Comparison of ENCODE assay signal across 8 cellular contexts in genomic region chr12:53984901-53985357, GRCh38. TPM values are rescaled to one million over a fixed set of nuclear protein-coding genes. Genes with fewer than 3 reads are reported as not detected.
DNase-seq lines count a peak whose midpoint lies in the region; ATAC-seq and TF ChIP-seq lines count a peak whose summit lies in the region.

Gene HOXC10 (plus strand): TSS chr12:53985146. CDS start chr12:53985260, 114 bp downstream.

- no TSS peak for BruUV-seq in PC-3 (replicated peaks; lab: Mats Ljungman, UMichigan)

- no peaks in the 10 kb centered on the region for H3K36me3 Mint-ChIP-seq in activated T-cell treated with anti-CD3 and anti-CD28 coated beads, Interleukin-2, amount 50 U/mL, for 24 hours (ENCODE audit: low read depth)

- no peaks in the 10 kb centered on the region for H3K9me3 Mint-ChIP-seq in activated T-cell treated with anti-CD3 and anti-CD28 coated beads, Interleukin-2, amount 50 U/mL, for 24 hours

- ATAC-seq in DND-41 (ENCODE audit: insufficient read depth, low read depth) (peak; percentile 65), PC-3 (peak; percentile 64), thoracic aorta (ENCODE audit: insufficient number of reproducible peaks, low FRiP score, low read depth) (no peak)

- no peaks in the 10 kb centered on the region for H3K9me2 ChIP-seq in PC-3 (replicated peaks; ENCODE audit: low read length)

- H3K4me1 ChIP-seq in DND-41 (ENCODE audit: insufficient read depth, low read length), result peaks cover 13% of the 10 kb centered on the region
- H3K4me1 ChIP-seq in PC-3 (ENCODE audit: insufficient read depth, low read length), result peaks cover 24% of the 10 kb centered on the region
- peaks cover 4% of the 10 kb centered on the region for H3K4me1 ChIP-seq in ovary (ENCODE audit: insufficient read depth)
- peaks cover 15 to 25% of the 10 kb centered on the region in 2 donors for H3K4me1 ChIP-seq in thoracic aorta (ENCODE audit: control insufficient read depth in 1 of 2, low read depth in 2 of 2)

- no peak for TF ChIP-seq EP300 in ovary (IDR thresholded peaks at IDR 0.05)

- H3K27ac Mint-ChIP-seq in activated T-cell treated with anti-CD3 and anti-CD28 coated beads, Interleukin-2, amount 50 U/mL, for 24 hours, result peak within 1 kb of the TSS; percentile 18

- peak; percentile 61 for TF ChIP-seq CTCF in DND-41 (IDR thresholded peaks at IDR 0.05; ENCODE audit: borderline replicate concordance, extremely low read depth, low read length, poor library complexity, severe bottlenecking)
- TF ChIP-seq CTCF in HL-60 (IDR thresholded peaks at IDR 0.05; ENCODE audit: insufficient read depth, low read length), result no peak
- TF ChIP-seq CTCF in PC-3 (conservative IDR thresholded peaks at IDR 0.05; ENCODE audit: low read depth, low read length), result peak; percentile 71
- TF ChIP-seq CTCF in fibroblast of the aortic adventitia (IDR thresholded peaks at IDR 0.05; ENCODE audit: insufficient read depth, low read length), result peak; percentile 73
- peak; percentile 21 to 73 (median 64) for TF ChIP-seq CTCF in ovary (IDR thresholded peaks at IDR 0.05)
- TF ChIP-seq CTCF in thoracic aorta (IDR thresholded peaks at IDR 0.05), result peak; percentile 74

- TF ChIP-seq POLR2A in ovary (IDR thresholded peaks at IDR 0.05), result no peak

- WGBS in ovary, 3 donors, result 1 to 3% (median 1%) methylated on average over 34 to 36 of the region's 36 CpGs

- intact Hi-C loops in PC-3 (cut with micrococcal nuclease), result loop anchor here (5.0 kb wide), 1 partner anchor 43 kb away; no protein-coding TSS in a partner anchor
- intact Hi-C loops in ovary (cut with DNase I), result loop anchor here in 3 of 4 donors (5.0 to 10.0 kb wide), 4 partner anchors 222 to 390 kb away; partner anchors contain the start of gene GPR84 (in 1 of the 3)

- no peaks in the 10 kb centered on the region for H3K36me3 ChIP-seq in DND-41 (ENCODE audit: insufficient read depth, low read length)
- H3K36me3 ChIP-seq in PC-3 (ENCODE audit: low read depth, low read length), result no peaks in the 10 kb centered on the region
- no peaks in the 10 kb centered on the region for H3K36me3 ChIP-seq in ovary
- no peaks in the 10 kb centered on the region for H3K36me3 ChIP-seq in thoracic aorta

- CTCF ChIA-PET in PC-3 (lab: Charles Lee), result interaction anchor here (0.5 to 1.3 kb wide), 6 partner anchors 11 to 216 kb away, joined by 3 to 11 read pairs (median 4); partner anchors contain the start of gene HOXC5

- peak; percentile 59 for DNase-seq in DND-41
- DNase-seq in HL-60 (ENCODE audit: low read depth in 1 of 2, low spot score in 1 of 2), result peak in 1 of 2 experiments; percentile 58
- DNase-seq in PC-3, result peak; percentile 93
- DNase-seq in activated T-cell treated with anti-CD3 and anti-CD28 coated beads, Interleukin-2, amount 50 U/mL, for 24 hours, result peak; percentile 83
- DNase-seq in fibroblast of the aortic adventitia (ENCODE audit: low read depth), result peak; percentile 84
- peak; percentile 89 to 95 (median 95) for DNase-seq in ovary
- peak; percentile 63 for DNase-seq in thoracic aorta (ENCODE audit: low spot score)
- DNase-seq in cerebellar nuclear complex (lab: John Stamatoyannopoulos, UW), result no peak

- H3K79me2 ChIP-seq in DND-41 (ENCODE audit: insufficient read depth, low read length) (no peaks in the 10 kb centered on the region), PC-3 (ENCODE audit: low read length) (no peaks in the 10 kb centered on the region)

- POLR2A ChIA-PET in PC-3 (lab: Charles Lee; ENCODE audit: unreplicated experiment), result no interaction called here

- H3K4me3 ChIP-seq in DND-41 (ENCODE audit: low read depth in 1 of 2, low read length in 2 of 2), result no peak within 1 kb of the TSS
- H3K4me3 ChIP-seq in HL-60 (replicated peaks; ENCODE audit: insufficient read depth, low read length), result no peak within 1 kb of the TSS
- H3K4me3 ChIP-seq in PC-3 (ENCODE audit: low read length), result peak within 1 kb of the TSS; percentile 46; the same call in 1 of the 2 replicates
- peak within 1 kb of the TSS; percentile 35 for H3K4me3 ChIP-seq in fibroblast of the aortic adventitia (ENCODE audit: low read depth, low read length)
- peak within 1 kb of the TSS; percentile 42 for H3K4me3 ChIP-seq in ovary
- H3K4me3 ChIP-seq in thoracic aorta, result peak within 1 kb of the TSS; percentile 68

- H3K9ac ChIP-seq in DND-41 (ENCODE audit: low read depth, low read length) (no peak within 1 kb of the TSS), PC-3 (ENCODE audit: low read length) (no peak within 1 kb of the TSS)

- no peaks in the 10 kb centered on the region for H3F3A ChIP-seq in PC-3 (ENCODE audit: low read length, unreplicated experiment)

- no peaks in the 10 kb centered on the region for H3K9me3 ChIP-seq in DND-41 (ENCODE audit: insufficient read depth, low read length, severe bottlenecking)
- no peaks in the 10 kb centered on the region for H3K9me3 ChIP-seq in PC-3 (ENCODE audit: low read length)
- H3K9me3 ChIP-seq in ovary, result no peaks in the 10 kb centered on the region
- no peaks in the 10 kb centered on the region for H3K9me3 ChIP-seq in thoracic aorta

- H3K4me1 Mint-ChIP-seq in activated T-cell treated with anti-CD3 and anti-CD28 coated beads, Interleukin-2, amount 50 U/mL, for 24 hours (ENCODE audit: low read depth), result peaks cover 24% of the 10 kb centered on the region

- no peak within 1 kb of the TSS for H3K27ac ChIP-seq in DND-41 (ENCODE audit: low read length)
- peak within 1 kb of the TSS; percentile 69 for H3K27ac ChIP-seq in HL-60 (replicated peaks)
- no peak within 1 kb of the TSS for H3K27ac ChIP-seq in PC-3 (ENCODE audit: low read length)
- H3K27ac ChIP-seq in ovary, result no peak within 1 kb of the TSS
- peak within 1 kb of the TSS in 1 of 2 donors; percentile 33 for H3K27ac ChIP-seq in thoracic aorta

- H3K4me2 ChIP-seq in DND-41 (ENCODE audit: insufficient read depth, low read length) (no peak within 1 kb of the TSS), PC-3 (ENCODE audit: low read length) (peak within 1 kb of the TSS; percentile 78)

- H3K27me3 Mint-ChIP-seq in activated T-cell treated with anti-CD3 and anti-CD28 coated beads, Interleukin-2, amount 50 U/mL, for 24 hours, result peaks cover 95% of the 10 kb centered on the region

- H4K20me1 ChIP-seq in DND-41 (ENCODE audit: insufficient read depth, low read length) (no peaks in the 10 kb centered on the region), PC-3 (ENCODE audit: low read length) (no peaks in the 10 kb centered on the region)

- H3K27me3 ChIP-seq in DND-41 (ENCODE audit: insufficient read depth, low read length, poor library complexity) (peaks cover 80% of the 10 kb centered on the region), HL-60 (ENCODE audit: insufficient read depth, poor library complexity, severe bottlenecking) (peaks cover 42% of the 10 kb centered on the region), PC-3 (ENCODE audit: low read length) (no peaks in the 10 kb centered on the region), ovary (peaks cover 2% of the 10 kb centered on the region), thoracic aorta (replicated peaks; ENCODE audit: insufficient read depth) (peaks cover 63% of the 10 kb centered on the region)

- H2AFZ ChIP-seq in DND-41 (ENCODE audit: low read depth, low read length), result no peak within 1 kb of the TSS
- peak within 1 kb of the TSS; percentile 86 for H2AFZ ChIP-seq in PC-3 (ENCODE audit: low read length)

- peak within 1 kb of the TSS; percentile 31 for H3K4me3 Mint-ChIP-seq in activated T-cell treated with anti-CD3 and anti-CD28 coated beads, Interleukin-2, amount 50 U/mL, for 24 hours

RNA-seq across cellular contexts. Expression of gene HOXC10, which starts in this region (rescaled TPM):
- total RNA-seq in PC-3 (2014; rRNA removed) (0.69 and 2.9 TPM in 2 replicates), fibroblast of the aortic adventitia (ENCODE audit: low replicate concordance) (0.25 TPM in 1 of 2 replicates, not detected in the other), ovary (1 to 10 TPM in 2 of 7 donors, under 1 TPM in 3, not detected in 2; 0.15 to 5.0 (median 0.23) TPM), thoracic aorta (not detected)
- 10 to 100 TPM in 1 of 2 donors, 1 to 10 TPM in 1; 2.0 to 15.4 TPM for polyA plus RNA-seq in ovary

Comparison
In these comparisons a context has a peak if more than half of its experiments do, and no peak if none do; other contexts are left out.
1. Peak in DNase-seq and H3K4me3 ChIP-seq in fibroblast of the aortic adventitia; RNA of the gene not detected or under 1 TPM.
2. Peak in DNase-seq and H3K4me3 ChIP-seq in thoracic aorta; RNA of the gene not detected or under 1 TPM.
3. DNase-seq: peak in DND-41 (single experiment), PC-3 (single experiment), activated T-cell treated with anti-CD3 and anti-CD28 coated beads, Interleukin-2, amount 50 U/mL, for 24 hours (single experiment) and ovary (5 of 5); none in cerebellar nuclear complex (0 of 2).
4. H3K4me3 ChIP-seq: peak in PC-3 (single experiment) and ovary (single experiment); none in DND-41 (0 of 2) and HL-60 (single experiment).